ENCODE assay signal across 20 cellular contexts in the genomic region with DNA sequence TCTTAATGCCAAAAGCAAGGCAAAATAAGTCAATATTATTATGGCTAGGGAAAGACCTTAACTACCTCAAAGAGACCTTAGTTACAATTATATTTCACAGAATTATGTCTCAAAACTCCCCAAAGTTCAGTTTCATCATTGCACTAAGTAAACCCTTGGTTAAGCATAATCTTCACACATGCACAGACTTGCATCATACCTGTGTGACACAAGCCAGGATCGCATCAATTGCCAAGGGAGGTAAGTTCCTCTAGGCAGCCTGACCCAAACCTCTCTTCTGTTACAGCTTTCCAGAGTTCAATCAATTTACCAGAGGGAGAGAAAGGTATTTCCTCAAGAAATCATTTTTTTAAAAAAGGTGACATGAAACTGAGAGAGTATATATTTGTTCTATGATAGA. TPM values are rescaled to one million over a fixed set of nuclear protein-coding genes. Genes with fewer than 3 reads are reported as not detected.
DNase-seq lines count a peak whose midpoint lies in the region; ATAC-seq, FAIRE-seq and TF ChIP-seq lines count a peak whose summit lies in the region.
"Had no signal": no experiment of that assay in that cellular context is flagged by ENCODE, and none has a peak within 500 bp of the region (broad histone marks: within the 10 kb centered on the region; RNA-seq: fewer than 3 reads in every experiment).

No MANE protein-coding gene starts in this region.

- ATAC-seq in CD8-positive, alpha-beta T cell, result no peak
- ATAC-seq: A549 had no signal

- H3K9ac ChIP-seq in keratinocyte (ENCODE audit: control insufficient read depth, extremely low read depth, insufficient read depth, low read length), result no peak overlapping the region

- no peaks in the 10 kb centered on the region for H3K4me1 ChIP-seq in Caco-2
- H3K4me1 ChIP-seq in keratinocyte (ENCODE audit: control insufficient read depth, extremely low read depth, insufficient read depth, low read length), result peaks cover 6% of the 10 kb centered on the region
- H3K4me1 ChIP-seq in CD8-positive, alpha-beta T cell (ENCODE audit: insufficient read depth, low read length), result no peaks in the 10 kb centered on the region
- H3K4me1 ChIP-seq: A549, BE2C had no signal

- H3K36me3 ChIP-seq in Caco-2 (ENCODE audit: control insufficient read depth, insufficient read depth, low read length) (no peaks in the 10 kb centered on the region), bronchial epithelial cell (ENCODE audit: control insufficient read depth, insufficient read depth, low read length) (no peaks in the 10 kb centered on the region), keratinocyte (ENCODE audit: control insufficient read depth in 2 of 2, extremely low read depth in 1 of 2, insufficient read depth in 2 of 2, low read length in 2 of 2) (no peaks in the 10 kb centered on the region)
- no peaks in the 10 kb centered on the region for H3K36me3 ChIP-seq in CD8-positive, alpha-beta T cell (ENCODE audit: insufficient read depth, low read length)
- H3K36me3 ChIP-seq: BE2C had no signal

- no peak overlapping the region for H2AFZ ChIP-seq in keratinocyte (ENCODE audit: control insufficient read depth, low read length)

- no peaks in the 10 kb centered on the region for H3K9me3 Mint-ChIP-seq in Caco-2 (ENCODE audit: unreplicated experiment)
- no peaks in the 10 kb centered on the region for H3K9me3 Mint-ChIP-seq in CD8-positive, alpha-beta T cell
- no peaks in the 10 kb centered on the region for H3K9me3 Mint-ChIP-seq in activated naive CD8-positive, alpha-beta T cell treated with anti-CD3 and anti-CD28 coated beads for 36 hours
- H3K9me3 Mint-ChIP-seq: CD4-positive, alpha-beta memory T cell; HFFc6 had no signal

- BruUV-seq in Caco-2 (replicated peaks; lab: Mats Ljungman, UMichigan), result no TSS peak

- H3K27me3 ChIP-seq in Caco-2 (replicated peaks; ENCODE audit: control insufficient read depth, insufficient read depth, low read length) (no peaks in the 10 kb centered on the region), bronchial epithelial cell (ENCODE audit: control insufficient read depth, insufficient read depth, low read length) (no peaks in the 10 kb centered on the region), keratinocyte (ENCODE audit: control insufficient read depth, extremely low read depth, insufficient read depth, low read length) (no peaks in the 10 kb centered on the region)
- no peaks in the 10 kb centered on the region for H3K27me3 ChIP-seq in CD8-positive, alpha-beta T cell (ENCODE audit: insufficient read depth, low read length)
- H3K27me3 ChIP-seq: BE2C had no signal

- H3K27ac ChIP-seq in keratinocyte (ENCODE audit: control insufficient read depth, insufficient read depth, low read length), result no peak overlapping the region
- H3K27ac ChIP-seq in CD8-positive, alpha-beta T cell (ENCODE audit: low read depth, low read length), result no peak overlapping the region
- H3K27ac ChIP-seq: A549, C4-2B, HL-60 had no signal

- CTCF ChIA-PET in Caco-2 (lab: Charles Lee), result no interaction called here
- CTCF ChIA-PET in CD8-positive, alpha-beta T cell (lab: Charles Lee), result no interaction called here

- intact Hi-C loops in Caco-2 (cut with micrococcal nuclease; ENCODE audit: unreplicated experiment), result no loop called here
- intact Hi-C loops in CD8-positive, alpha-beta T cell (cut with DNase I, micrococcal nuclease), result no loop called here

- POLR2A ChIA-PET in Caco-2 (lab: Charles Lee), result no interaction called here
- POLR2A ChIA-PET in CD8-positive, alpha-beta T cell (lab: Charles Lee), result no interaction called here

- H3K9me1 ChIP-seq in keratinocyte (ENCODE audit: control insufficient read depth, extremely low read depth, insufficient read depth, low read length), result no peaks in the 10 kb centered on the region

- H3K9me3 ChIP-seq in Caco-2, result no peaks in the 10 kb centered on the region
- no peaks in the 10 kb centered on the region for H3K9me3 ChIP-seq in keratinocyte (ENCODE audit: control insufficient read depth, low read depth, low read length)
- no peaks in the 10 kb centered on the region for H3K9me3 ChIP-seq in CD8-positive, alpha-beta T cell (ENCODE audit: low read length)
- H3K9me3 ChIP-seq: A549, BE2C had no signal

- no peaks in the 10 kb centered on the region for H3K27me3 Mint-ChIP-seq in Caco-2 (ENCODE audit: insufficient read depth, unreplicated experiment)
- peaks cover 4% of the 10 kb centered on the region for H3K27me3 Mint-ChIP-seq in CD8-positive, alpha-beta T cell (ENCODE audit: low read depth)
- peaks cover 8% of the 10 kb centered on the region for H3K27me3 Mint-ChIP-seq in activated naive CD8-positive, alpha-beta T cell treated with anti-CD3 and anti-CD28 coated beads for 36 hours
- H3K27me3 Mint-ChIP-seq: CD4-positive, alpha-beta memory T cell had no signal

- no peak overlapping the region for H3K4me3 Mint-ChIP-seq in Caco-2 (ENCODE audit: unreplicated experiment)
- no peak overlapping the region for H3K4me3 Mint-ChIP-seq in CD8-positive, alpha-beta T cell
- H3K4me3 Mint-ChIP-seq in activated naive CD8-positive, alpha-beta T cell treated with anti-CD3 and anti-CD28 coated beads for 36 hours, result no peak overlapping the region
- H3K4me3 Mint-ChIP-seq: CD4-positive, alpha-beta memory T cell; HFFc6 had no signal

- H3K4me3 ChIP-seq in Caco-2 (ENCODE audit: low read depth, low read length) (no peak overlapping the region), bronchial epithelial cell (ENCODE audit: low read depth, low read length) (no peak overlapping the region), keratinocyte (ENCODE audit: control insufficient read depth in 2 of 3, extremely low read depth in 1 of 3, insufficient read depth in 2 of 3, low read depth in 1 of 3, low read length in 3 of 3) (no peak overlapping the region)
- H3K4me3 ChIP-seq in CD8-positive, alpha-beta T cell (ENCODE audit: low read depth, low read length), result no peak overlapping the region
- H3K4me3 ChIP-seq: A549 had no signal

- no peaks in the 10 kb centered on the region for H3K36me3 Mint-ChIP-seq in Caco-2 (ENCODE audit: insufficient read depth, unreplicated experiment)
- H3K36me3 Mint-ChIP-seq in CD8-positive, alpha-beta T cell, result no peaks in the 10 kb centered on the region
- no peaks in the 10 kb centered on the region for H3K36me3 Mint-ChIP-seq in activated naive CD8-positive, alpha-beta T cell treated with anti-CD3 and anti-CD28 coated beads for 36 hours
- H3K36me3 Mint-ChIP-seq: CD4-positive, alpha-beta memory T cell had no signal

- H3K4me1 Mint-ChIP-seq in Caco-2 (ENCODE audit: low read depth, unreplicated experiment), result peaks cover 10% of the 10 kb centered on the region
- no peaks in the 10 kb centered on the region for H3K4me1 Mint-ChIP-seq in CD8-positive, alpha-beta T cell (ENCODE audit: low read depth)
- no peaks in the 10 kb centered on the region for H3K4me1 Mint-ChIP-seq in activated naive CD8-positive, alpha-beta T cell treated with anti-CD3 and anti-CD28 coated beads for 36 hours
- H3K4me1 Mint-ChIP-seq: CD4-positive, alpha-beta memory T cell had no signal

- dilution Hi-C loops in keratinocyte (cut with MboI; ENCODE audit: extremely low pct_ligation_motif_present, low sequenced_read_pairs), result no loop called here

- TF ChIP-seq CTCF in Caco-2 (IDR thresholded peaks at IDR 0.05; ENCODE audit: insufficient read depth in 1 of 2, low read depth in 1 of 2, low read length in 1 of 2, severe bottlenecking in 1 of 2, unreplicated experiment in 1 of 2) (no peak), bronchial epithelial cell (IDR thresholded peaks at IDR 0.05; ENCODE audit: insufficient read depth, low read length, severe bottlenecking) (no peak), keratinocyte (optimal IDR thresholded peaks at IDR 0.05 in 1 of 3, IDR thresholded peaks at IDR 0.05 in 1 of 3, conservative IDR thresholded peaks at IDR 0.05 in 1 of 3; ENCODE audit: extremely low read depth in 1 of 3, insufficient read depth in 2 of 3, low read length in 3 of 3) (no peak)
- TF ChIP-seq CTCF in CD8-positive, alpha-beta T cell (IDR thresholded peaks at IDR 0.05), result no peak

- DNase-seq in Caco-2, result no peak
- DNase-seq in HPDE6-E6E7 (ENCODE audit: extremely low spot score), result peak; percentile 17
- DNase-seq in bronchial epithelial cell (ENCODE audit: low read depth), result peak; percentile 80
- DNase-seq in keratinocyte (ENCODE audit: low read depth, low spot score), result peak; percentile 19
- DNase-seq in CD8-positive, alpha-beta T cell, result no peak
- no peak for DNase-seq in NCI-H1048 (lab: John Stamatoyannopoulos, UW)
- DNase-seq in activated naive CD8-positive, alpha-beta T cell treated with anti-CD3 and anti-CD28 coated beads for 36 hours, result no peak
- DNase-seq: BE2C; CD4-positive, alpha-beta memory T cell; COR-L47; DND-41; GDM1; HCEC 1CT; HFFc6; IMR-90 had no signal

- H3K4me2 ChIP-seq in keratinocyte (ENCODE audit: control insufficient read depth, extremely low read depth, insufficient read depth, low read depth, low read length), result peak overlapping the region; percentile 17
- H3K4me2 ChIP-seq: A549 had no signal

- H4K20me1 ChIP-seq in keratinocyte (ENCODE audit: control insufficient read depth, extremely low read depth, insufficient read depth, low read length), result no peaks in the 10 kb centered on the region

- no peaks in the 10 kb centered on the region for H3K79me2 ChIP-seq in keratinocyte (ENCODE audit: control insufficient read depth, insufficient read depth, low read length)

- H3K27ac Mint-ChIP-seq in Caco-2 (ENCODE audit: unreplicated experiment), result peak overlapping the region; percentile 5
- H3K27ac Mint-ChIP-seq in CD8-positive, alpha-beta T cell, result no peak overlapping the region
- no peak overlapping the region for H3K27ac Mint-ChIP-seq in activated naive CD8-positive, alpha-beta T cell treated with anti-CD3 and anti-CD28 coated beads for 36 hours
- H3K27ac Mint-ChIP-seq: CD4-positive, alpha-beta memory T cell; HFFc6 had no signal

- FAIRE-seq in bronchial epithelial cell (lab: Jason Lieb, UNC) (no peak), keratinocyte (lab: Jason Lieb, UNC) (peak; percentile 93)
- FAIRE-seq: A549, GM12892 had no signal

RNA-seq across cellular contexts. Expression of gene PRSS35, which starts 31.9 kb away (rescaled TPM):
- total RNA-seq in Caco-2 (2022) (72.0 and 85.0 TPM in 2 replicates), bronchial epithelial cell (0.13 TPM in 1 of 2 replicates, not detected in the other)
- polyA plus RNA-seq in keratinocyte, result 0.04 to 0.05 TPM in 2 of 3 replicates, not detected in the other
- not detected for polyA plus RNA-seq in keratinocyte (2011; ENCODE audit: low read depth)
- 0.02 and 0.03 TPM in 2 replicates for polyA plus RNA-seq in keratinocyte (2011; cell fraction: cytosol; rRNA removed)
- polyA plus RNA-seq in keratinocyte (2011; cell fraction: nucleus; rRNA removed), result 0.08 and 0.18 TPM in 2 replicates
- 0.06 and 0.13 TPM in 2 replicates for polyA plus RNA-seq in keratinocyte (2012; ENCODE audit: low replicate concordance)
- polyA minus RNA-seq in keratinocyte, result not detected in 3 replicates
- polyA minus RNA-seq in keratinocyte (2011; cell fraction: cytosol; rRNA and poly(A)+ RNA removed), result not detected
- polyA minus RNA-seq in keratinocyte (2011; cell fraction: nucleus; rRNA and poly(A)+ RNA removed), result not detected in 2 replicates
- total RNA-seq in CD8-positive, alpha-beta T cell, result under 1 TPM; 0.31 to 0.33 TPM
- total RNA-seq in activated naive CD8-positive, alpha-beta T cell treated with anti-CD3 and anti-CD28 coated beads for 36 hours, result not detected
- total RNA-seq: H4 had no signal

RNA-seq across cellular contexts. Expression of gene ME1, which starts 49.6 kb away (rescaled TPM):
- total RNA-seq in Caco-2 (2022) (121 and 131 TPM in 2 replicates), bronchial epithelial cell (18.2 and 37.6 TPM in 2 replicates)
- polyA plus RNA-seq in keratinocyte, result 16.7 to 31.5 TPM (median 27.7 TPM) in 3 replicates
- polyA plus RNA-seq in keratinocyte (2011; ENCODE audit: low read depth), result 29.2 TPM
- 26.6 and 45.4 TPM in 2 replicates for polyA plus RNA-seq in keratinocyte (2011; cell fraction: cytosol; rRNA removed)
- polyA plus RNA-seq in keratinocyte (2011; cell fraction: nucleus; rRNA removed), result 23.5 and 30.2 TPM in 2 replicates
- polyA plus RNA-seq in keratinocyte (2012; ENCODE audit: low replicate concordance), result 20.7 and 39.3 TPM in 2 replicates
- polyA minus RNA-seq in keratinocyte, result 13.0 to 28.7 TPM (median 14.8 TPM) in 3 replicates
- polyA minus RNA-seq in keratinocyte (2011; cell fraction: cytosol; rRNA and poly(A)+ RNA removed), result 21.9 TPM
- polyA minus RNA-seq in keratinocyte (2011; cell fraction: nucleus; rRNA and poly(A)+ RNA removed), result 12.8 and 24.7 TPM in 2 replicates
- 1 to 10 TPM in 1 of 2 experiments, under 1 TPM in 1; 0.73 to 1.3 TPM for total RNA-seq in CD8-positive, alpha-beta T cell
- not detected for total RNA-seq in activated naive CD8-positive, alpha-beta T cell treated with anti-CD3 and anti-CD28 coated beads for 36 hours

Comparison
In these comparisons a context has a peak if more than half of its experiments do, and no peak if none do; other contexts are left out.
1. DNase-seq: peak in HPDE6-E6E7 (single experiment), bronchial epithelial cell (single experiment) and keratinocyte (single experiment); none in Caco-2 (0 of 2), CD8-positive, alpha-beta T cell (0 of 7), NCI-H1048 (single experiment) and activated naive CD8-positive, alpha-beta T cell treated with anti-CD3 and anti-CD28 coated beads for 36 hours (single experiment).
2. RNA of gene PRSS35, which starts 31.9 kb away (total RNA-seq): 72.0 to 85.0 TPM in Caco-2; 0.31 to 0.33 TPM in CD8-positive, alpha-beta T cell, 0.13 TPM in bronchial epithelial cell and not detected in activated naive CD8-positive, alpha-beta T cell treated with anti-CD3 and anti-CD28 coated beads for 36 hours; every median in the first group is over 10 times any median in the second.